22 cellular contexts compared by ENCODE assay signal in the genomic region with DNA sequence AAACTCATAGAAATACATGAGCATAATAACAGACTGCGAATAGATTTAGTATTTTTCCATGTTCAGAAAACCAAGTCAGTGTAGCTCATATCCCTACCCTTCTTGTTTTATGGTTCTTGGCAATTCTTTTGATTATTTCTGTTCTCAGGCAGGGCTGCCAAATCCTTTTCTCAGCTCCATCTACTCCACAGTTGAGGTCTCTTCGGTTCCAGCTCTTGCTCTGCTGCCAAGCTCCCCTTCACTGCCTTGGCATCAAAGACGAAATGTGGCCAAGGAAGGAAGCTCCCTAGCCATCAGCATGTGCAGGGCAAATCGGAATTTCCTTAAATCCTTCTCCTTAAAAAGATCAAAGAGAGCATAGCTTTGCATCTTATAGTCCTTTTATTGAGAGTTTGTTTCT.
DNase-seq lines count a peak whose midpoint lies in the region; ATAC-seq and TF ChIP-seq lines count a peak whose summit lies in the region.
"Had no signal": no experiment of that assay in that cellular context is flagged by ENCODE, and none has a peak within 500 bp of the region (broad histone marks: within the 10 kb centered on the region; RNA-seq: fewer than 3 reads in every experiment).

No MANE protein-coding gene starts in this region.

- TF ChIP-seq CTCF in breast epithelium (IDR thresholded peaks at IDR 0.05) = no peak
- no peak for TF ChIP-seq CTCF in omental fat pad (IDR thresholded peaks at IDR 0.05)

- no peaks in the 10 kb centered on the region for H3K9me3 ChIP-seq in breast epithelium

- H3K36me3 ChIP-seq in breast epithelium = no peaks in the 10 kb centered on the region

- H3K4me3 ChIP-seq in breast epithelium = no peak overlapping the region

- no peak for TF ChIP-seq POLR2A in breast epithelium (IDR thresholded peaks at IDR 0.05)

- H3K27ac ChIP-seq in breast epithelium = no peak overlapping the region
- H3K27ac ChIP-seq: C4-2B, KMS-11 had no signal

- no peak for ATAC-seq in left cardiac atrium
- ATAC-seq in Right ventricle myocardium inferior = no peak
- no peak for ATAC-seq in omental fat pad (ENCODE audit: low FRiP score)

- H3K4me1 ChIP-seq in breast epithelium = no peaks in the 10 kb centered on the region

- intact Hi-C loops in left cardiac atrium (cut with DNase I) = no loop called here
- intact Hi-C loops in Right ventricle myocardium inferior (cut with DNase I) = loop anchor here (10.0 kb wide), 1 partner anchor 315 kb away; a partner anchor contains a TSS
- intact Hi-C loops in breast epithelium (cut with DNase I; ENCODE audit: low total_unique reads) = no loop called here

- DNase-seq in left cardiac atrium (peak; percentile 21), Right ventricle myocardium inferior (ENCODE audit: missing footprints) (no peak), globus pallidus (ENCODE audit: low spot score) (peak; percentile 35), pons (ENCODE audit: low spot score) (peak; percentile 58), breast epithelium (ENCODE audit: low spot score in 2 of 2) (no peak), COLO668 (lab: John Stamatoyannopoulos, UW; ENCODE audit: unreplicated experiment) (no peak), omental fat pad (ENCODE audit: low spot score) (no peak)
- DNase-seq in activated CD4-positive, alpha-beta T cell treated with anti-CD3 and anti-CD28 coated beads for 48 hours = no peak
- DNase-seq: AML-193; CD8-positive, alpha-beta memory T cell; DMS53; GF-D8; IMR-90; MV-4-11; NCI-H1105 treated with DMSO at 0.1 percent for 48 hours; NCI-H2081; NCI-H2171 treated with DMSO at 0.1 percent for 48 hours; NCI-H524 treated with DMSO at 0.1 percent for 48 hours; NCI-H82; SHP77 had no signal

- no peaks in the 10 kb centered on the region for H3K27me3 ChIP-seq in breast epithelium

Comparison
In these comparisons a context has a peak if more than half of its experiments do, and no peak if none do; other contexts are left out.
1. DNase-seq: peak in left cardiac atrium (single experiment), globus pallidus (single experiment) and pons (single experiment); none in Right ventricle myocardium inferior (single experiment), breast epithelium (0 of 2), activated CD4-positive, alpha-beta T cell treated with anti-CD3 and anti-CD28 coated beads for 48 hours (single experiment), COLO668 (single experiment) and omental fat pad (single experiment).